In genomic region chr6:7758456-7758855, GRCh38 we compare ENCODE assay signal across 16 cellular contexts. TPM values are rescaled to one million over a fixed set of nuclear protein-coding genes. Genes with fewer than 3 reads are reported as not detected.
DNase-seq lines count a peak whose midpoint lies in the region; ATAC-seq and TF ChIP-seq lines count a peak whose summit lies in the region.
"Had no signal": no experiment of that assay in that cellular context is flagged by ENCODE, and none has a peak within 500 bp of the region (broad histone marks: within the 10 kb centered on the region; RNA-seq: fewer than 3 reads in every experiment).

No MANE protein-coding gene starts in this region.

- H3K27ac ChIP-seq in lower lobe of right lung, result no peak overlapping the region
- H3K27ac ChIP-seq: right lobe of liver had no signal

- intact Hi-C loops in lower lobe of right lung (cut with DNase I), result no loop called here

- H3K4me1 ChIP-seq in lower lobe of right lung, result no peaks in the 10 kb centered on the region
- H3K4me1 ChIP-seq: right lobe of liver had no signal

- H3K9me3 Mint-ChIP-seq in activated T-helper 17 cell treated with anti-CD3 and anti-CD28 coated beads, Interleukin-2, amount 50 U/mL, for 72 hours, result no peaks in the 10 kb centered on the region
- H3K9me3 Mint-ChIP-seq: activated CD4-positive, alpha-beta T cell treated with anti-CD3 and anti-CD28 coated beads, Interleukin-2, amount 10 ng/mL, durations not matched to agents 7 days and 5 days had no signal

- H3K36me3 ChIP-seq in BJ (ENCODE audit: control insufficient read depth, insufficient read depth, low read length), result no peaks in the 10 kb centered on the region
- H3K36me3 ChIP-seq in MG63, result no peaks in the 10 kb centered on the region
- no peaks in the 10 kb centered on the region for H3K36me3 ChIP-seq in lower lobe of right lung
- H3K36me3 ChIP-seq: right lobe of liver had no signal

- peak; percentile 9 to 29 for ATAC-seq in lower lobe of right lung
- no peak for ATAC-seq in GM18907 (IDR thresholded peaks at IDR 0.05; ENCODE audit: unreplicated experiment)
- ATAC-seq in activated T-helper 17 cell treated with anti-CD3 and anti-CD28 coated beads, Interleukin-2, amount 50 U/mL, for 72 hours (replicated peaks), result no peak
- ATAC-seq: esophagus mucosa, right lobe of liver had no signal

- H3K4me3 ChIP-seq in BJ (ENCODE audit: low read depth, low read length), result no peak overlapping the region
- no peak overlapping the region for H3K4me3 ChIP-seq in MG63
- H3K4me3 ChIP-seq in cardiac fibroblast (replicated peaks in 1 of 2; ENCODE audit: low read depth in 2 of 2, low read length in 2 of 2), result no peak overlapping the region
- no peak overlapping the region for H3K4me3 ChIP-seq in lower lobe of right lung
- H3K4me3 ChIP-seq: lung, right lobe of liver had no signal

- H3K36me3 Mint-ChIP-seq in activated T-helper 17 cell treated with anti-CD3 and anti-CD28 coated beads, Interleukin-2, amount 50 U/mL, for 72 hours (ENCODE audit: low read depth), result no peaks in the 10 kb centered on the region
- H3K36me3 Mint-ChIP-seq: activated naive CD8-positive, alpha-beta T cell; CD4-positive, alpha-beta memory T cell had no signal

- H3K4me3 Mint-ChIP-seq in activated T-helper 17 cell treated with anti-CD3 and anti-CD28 coated beads, Interleukin-2, amount 50 U/mL, for 72 hours, result no peak overlapping the region
- H3K4me3 Mint-ChIP-seq: activated CD4-positive, alpha-beta T cell treated with anti-CD3 and anti-CD28 coated beads, Interleukin-2, amount 10 ng/mL, durations not matched to agents 7 days and 5 days; activated naive CD8-positive, alpha-beta T cell; CD4-positive, alpha-beta memory T cell; IgD-negative memory B cell had no signal

- TF ChIP-seq CTCF in BJ (IDR thresholded peaks at IDR 0.05; ENCODE audit: insufficient read depth, low read depth, low read length) (no peak), cardiac fibroblast (IDR thresholded peaks at IDR 0.05; ENCODE audit: low read depth, low read length) (no peak), lower lobe of right lung (IDR thresholded peaks at IDR 0.05) (no peak)

- H3K27me3 ChIP-seq in BJ (ENCODE audit: control insufficient read depth, insufficient read depth, low read length), result peaks cover 15% of the 10 kb centered on the region
- no peaks in the 10 kb centered on the region for H3K27me3 ChIP-seq in MG63
- H3K27me3 ChIP-seq in lower lobe of right lung (ENCODE audit: low read depth), result no peaks in the 10 kb centered on the region
- H3K27me3 ChIP-seq: right lobe of liver had no signal

- CTCF ChIA-PET in BJ (lab: Yijun Ruan, JAX), result no interaction called here

- no peak overlapping the region for H3K27ac Mint-ChIP-seq in activated T-helper 17 cell treated with anti-CD3 and anti-CD28 coated beads, Interleukin-2, amount 50 U/mL, for 72 hours
- H3K27ac Mint-ChIP-seq: activated CD4-positive, alpha-beta T cell treated with anti-CD3 and anti-CD28 coated beads, Interleukin-2, amount 10 ng/mL, durations not matched to agents 7 days and 5 days; activated naive CD8-positive, alpha-beta T cell; CD4-positive, alpha-beta memory T cell; IgD-negative memory B cell had no signal

- no peaks in the 10 kb centered on the region for H3K4me1 Mint-ChIP-seq in activated T-helper 17 cell treated with anti-CD3 and anti-CD28 coated beads, Interleukin-2, amount 50 U/mL, for 72 hours
- H3K4me1 Mint-ChIP-seq: activated CD4-positive, alpha-beta T cell treated with anti-CD3 and anti-CD28 coated beads, Interleukin-2, amount 10 ng/mL, durations not matched to agents 7 days and 5 days; CD4-positive, alpha-beta memory T cell; IgD-negative memory B cell had no signal

- DNase-seq in BJ (ENCODE audit: low read depth) (peak; percentile 43), MG63 (peak; percentile 89), cardiac fibroblast (ENCODE audit: low read depth in 2 of 2) (peak; percentile 90 to 91), lower lobe of right lung (no peak), activated gamma-delta T cell (lab: John Stamatoyannopoulos, UW) (no peak), cortex of kidney (lab: John Stamatoyannopoulos, UW) (no peak)
- DNase-seq: activated CD4-positive, alpha-beta T cell treated with anti-CD3 and anti-CD28 coated beads, Interleukin-2, amount 10 ng/mL, durations not matched to agents 7 days and 5 days; CD4-positive, alpha-beta memory T cell; NCI-H345; right lobe of liver had no signal

- H3K9me3 ChIP-seq in MG63 (peaks cover 3% of the 10 kb centered on the region; the same call in 1 of the 2 replicates), lower lobe of right lung (no peaks in the 10 kb centered on the region)
- H3K9me3 ChIP-seq: right lobe of liver had no signal

- peaks cover 26% of the 10 kb centered on the region for H3K27me3 Mint-ChIP-seq in activated T-helper 17 cell treated with anti-CD3 and anti-CD28 coated beads, Interleukin-2, amount 50 U/mL, for 72 hours
- H3K27me3 Mint-ChIP-seq: IgD-negative memory B cell had no signal

- POLR2A ChIA-PET in BJ (lab: Charles Lee), result no interaction called here

RNA-seq across cellular contexts. Expression of gene BMP6, which starts 32.6 kb away (rescaled TPM):
- 0.06 and 0.10 TPM in 2 replicates for polyA plus RNA-seq in BJ (2011; rRNA removed)
- polyA minus RNA-seq in BJ (2011; rRNA and poly(A)+ RNA removed), result 0.10 and 0.14 TPM in 2 replicates
- total RNA-seq in MG63 (2014; rRNA removed; shearing (Covaris generic); ENCODE audit: low replicate concordance), result 0.74 and 0.82 TPM in 2 replicates
- 6.6 TPM for total RNA-seq in lower lobe of right lung
- total RNA-seq in activated T-helper 17 cell treated with anti-CD3 and anti-CD28 coated beads, Interleukin-2, amount 50 U/mL, for 72 hours, result under 1 TPM in 1 of 2 donors, not detected in 1; 0.21 TPM
- total RNA-seq: activated CD4-positive, alpha-beta T cell treated with anti-CD3 and anti-CD28 coated beads, Interleukin-2, amount 10 ng/mL, durations not matched to agents 7 days and 5 days; CD4-positive, alpha-beta memory T cell had no signal

Comparison
In these comparisons a context has a peak if more than half of its experiments do, and no peak if none do; other contexts are left out.
1. DNase-seq: peak in BJ (single experiment), MG63 (single experiment) and cardiac fibroblast (2 of 2); none in lower lobe of right lung (single experiment), activated gamma-delta T cell (single experiment) and cortex of kidney (single experiment).
2. ATAC-seq: peak in lower lobe of right lung (2 of 2); none in GM18907 (single experiment) and activated T-helper 17 cell treated with anti-CD3 and anti-CD28 coated beads, Interleukin-2, amount 50 U/mL, for 72 hours (single experiment).